25 cellular contexts compared by ENCODE assay signal in the genomic region with DNA sequence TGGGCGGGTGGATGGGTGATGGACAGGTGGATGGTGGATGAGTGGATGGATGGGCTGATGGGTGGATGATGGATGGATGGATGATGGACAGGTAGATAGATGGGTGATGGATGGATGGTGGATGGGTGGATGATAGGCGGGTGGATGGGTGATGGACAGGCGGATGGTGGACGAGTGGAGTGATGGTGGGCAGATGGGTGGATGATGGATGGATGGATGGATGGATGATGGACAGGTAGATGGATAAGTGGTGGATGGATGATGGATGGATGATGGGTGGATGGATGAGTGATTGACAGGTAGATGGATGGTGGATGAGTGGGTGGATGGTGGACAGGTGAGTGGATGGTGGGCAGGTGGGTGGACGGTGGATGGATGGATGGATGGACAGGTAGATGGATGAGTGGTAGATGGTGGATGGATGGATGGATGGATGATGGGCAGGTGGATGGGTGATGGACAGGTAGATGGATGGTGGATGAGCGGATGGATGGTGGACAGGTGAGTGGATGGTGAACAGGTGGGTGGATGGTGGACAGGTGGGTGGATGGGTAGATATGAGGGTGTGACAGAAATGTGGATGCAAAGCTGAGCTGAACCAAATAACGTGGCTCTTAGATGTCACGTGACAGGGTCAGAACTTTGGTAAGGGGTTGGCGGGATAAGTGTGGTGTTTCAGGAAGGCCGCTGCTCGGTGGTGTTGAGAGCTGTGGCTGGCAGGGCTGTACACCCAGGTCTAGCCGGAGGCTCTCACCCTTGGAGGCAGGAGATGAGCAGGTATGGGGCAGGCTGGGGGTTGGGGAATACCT.
"Had no signal": no experiment of that assay in that cellular context is flagged by ENCODE, and none has a peak within 500 bp of the region (broad histone marks: within the 10 kb centered on the region; RNA-seq: fewer than 3 reads in every experiment).

No MANE protein-coding gene starts in this region.

- H3K27ac Mint-ChIP-seq: activated CD4-positive, alpha-beta memory T cell treated with anti-CD3 and anti-CD28 coated beads for 36 hours; activated CD4-positive, alpha-beta T cell treated with anti-CD3 and anti-CD28 coated beads, Interleukin-2, amount 10 ng/mL, durations not matched to agents 7 days and 5 days; activated naive CD4-positive, alpha-beta T cell treated with anti-CD3 and anti-CD28 coated beads, Interleukin-2, amount 10 ng/mL, durations not matched to agents 7 days and 5 days; activated naive CD8-positive, alpha-beta T cell treated with anti-CD3 and anti-CD28 coated beads, Interleukin-2, amount 10 ng/mL, durations not matched to agents 7 days and 5 days; activated T-helper 17 cell treated with anti-CD3 and anti-CD28 coated beads, Interleukin-2, amount 50 U/mL, for 72 hours had no signal

- H3K4me1 Mint-ChIP-seq: activated CD4-positive, alpha-beta T cell treated with anti-CD3 and anti-CD28 coated beads, Interleukin-2, amount 10 ng/mL, durations not matched to agents 7 days and 5 days; activated naive CD4-positive, alpha-beta T cell treated with anti-CD3 and anti-CD28 coated beads, Interleukin-2, amount 10 ng/mL, durations not matched to agents 7 days and 5 days; activated naive CD8-positive, alpha-beta T cell treated with anti-CD3 and anti-CD28 coated beads, Interleukin-2, amount 10 ng/mL, durations not matched to agents 7 days and 5 days; activated T-helper 17 cell treated with anti-CD3 and anti-CD28 coated beads, Interleukin-2, amount 50 U/mL, for 72 hours had no signal

- H3K27me3 Mint-ChIP-seq: activated CD4-positive, alpha-beta T cell treated with anti-CD3 and anti-CD28 coated beads, Interleukin-2, amount 10 ng/mL, durations not matched to agents 7 days and 5 days; activated T-helper 17 cell treated with anti-CD3 and anti-CD28 coated beads, Interleukin-2, amount 50 U/mL, for 72 hours had no signal

- H3K27ac ChIP-seq: adrenal gland, breast epithelium, SJCRH30, VCaP had no signal

- H3K4me3 Mint-ChIP-seq: activated CD4-positive, alpha-beta memory T cell treated with anti-CD3 and anti-CD28 coated beads for 36 hours; activated CD4-positive, alpha-beta T cell treated with anti-CD3 and anti-CD28 coated beads, Interleukin-2, amount 10 ng/mL, durations not matched to agents 7 days and 5 days; activated naive CD4-positive, alpha-beta T cell treated with anti-CD3 and anti-CD28 coated beads, Interleukin-2, amount 10 ng/mL, durations not matched to agents 7 days and 5 days; activated naive CD8-positive, alpha-beta T cell treated with anti-CD3 and anti-CD28 coated beads, Interleukin-2, amount 10 ng/mL, durations not matched to agents 7 days and 5 days; activated T-helper 17 cell treated with anti-CD3 and anti-CD28 coated beads, Interleukin-2, amount 50 U/mL, for 72 hours had no signal

- H3K36me3 ChIP-seq: adrenal gland, breast epithelium, SJCRH30 had no signal

- H3K4me3 ChIP-seq: adrenal gland, breast epithelium, SJCRH30 had no signal

- DNase-seq: activated CD4-positive, CD25-positive, alpha-beta regulatory T cell; activated CD8-positive, alpha-beta memory T cell treated with anti-CD3 and anti-CD28 coated beads for 24 hours; activated gamma-delta T cell; activated naive CD4-positive, alpha-beta T cell treated with anti-CD3 and anti-CD28 coated beads, Interleukin-2, amount 10 ng/mL, durations not matched to agents 7 days and 5 days; activated naive CD8-positive, alpha-beta T cell treated with anti-CD3 and anti-CD28 coated beads, Interleukin-2, amount 10 ng/mL, durations not matched to agents 7 days and 5 days; activated T-cell treated with anti-CD3 and anti-CD28 coated beads for 4 hours; central memory CD4-positive, alpha-beta T cell; NCI-H1105 treated with DMSO at 0.1 percent for 48 hours; NCI-H1436 treated with DMSO at 0.1 percent for 48 hours; NCI-H187; NCI-H2081; NCI-H2171; NCI-H2227 treated with DMSO at 0.1 percent for 48 hours; NCI-H446 treated with DMSO at 0.1 percent for 48 hours; NCI-H524 treated with DMSO at 0.1 percent for 48 hours; Right ventricle myocardium superior; T-helper 1 cell had no signal

- H3K36me3 Mint-ChIP-seq: activated CD4-positive, alpha-beta memory T cell treated with anti-CD3 and anti-CD28 coated beads for 36 hours; activated naive CD4-positive, alpha-beta T cell treated with anti-CD3 and anti-CD28 coated beads, Interleukin-2, amount 10 ng/mL, durations not matched to agents 7 days and 5 days; activated naive CD8-positive, alpha-beta T cell treated with anti-CD3 and anti-CD28 coated beads, Interleukin-2, amount 10 ng/mL, durations not matched to agents 7 days and 5 days had no signal

- H3K27me3 ChIP-seq: adrenal gland, breast epithelium, SJCRH30 had no signal

- ATAC-seq: activated T-helper 17 cell treated with anti-CD3 and anti-CD28 coated beads, Interleukin-2, amount 50 U/mL, for 72 hours had no signal

- H3K9me3 ChIP-seq: adrenal gland, breast epithelium, SJCRH30, SK-N-SH had no signal

- H3K9ac ChIP-seq: SK-N-SH had no signal

- H3K4me2 ChIP-seq: SK-N-SH had no signal

- H3K9me3 Mint-ChIP-seq: activated CD4-positive, alpha-beta memory T cell treated with anti-CD3 and anti-CD28 coated beads for 36 hours; activated naive CD4-positive, alpha-beta T cell treated with anti-CD3 and anti-CD28 coated beads, Interleukin-2, amount 10 ng/mL, durations not matched to agents 7 days and 5 days; activated T-helper 17 cell treated with anti-CD3 and anti-CD28 coated beads, Interleukin-2, amount 50 U/mL, for 72 hours had no signal
